ENCODE assay signal across 1 cellular context in the genomic region with DNA sequence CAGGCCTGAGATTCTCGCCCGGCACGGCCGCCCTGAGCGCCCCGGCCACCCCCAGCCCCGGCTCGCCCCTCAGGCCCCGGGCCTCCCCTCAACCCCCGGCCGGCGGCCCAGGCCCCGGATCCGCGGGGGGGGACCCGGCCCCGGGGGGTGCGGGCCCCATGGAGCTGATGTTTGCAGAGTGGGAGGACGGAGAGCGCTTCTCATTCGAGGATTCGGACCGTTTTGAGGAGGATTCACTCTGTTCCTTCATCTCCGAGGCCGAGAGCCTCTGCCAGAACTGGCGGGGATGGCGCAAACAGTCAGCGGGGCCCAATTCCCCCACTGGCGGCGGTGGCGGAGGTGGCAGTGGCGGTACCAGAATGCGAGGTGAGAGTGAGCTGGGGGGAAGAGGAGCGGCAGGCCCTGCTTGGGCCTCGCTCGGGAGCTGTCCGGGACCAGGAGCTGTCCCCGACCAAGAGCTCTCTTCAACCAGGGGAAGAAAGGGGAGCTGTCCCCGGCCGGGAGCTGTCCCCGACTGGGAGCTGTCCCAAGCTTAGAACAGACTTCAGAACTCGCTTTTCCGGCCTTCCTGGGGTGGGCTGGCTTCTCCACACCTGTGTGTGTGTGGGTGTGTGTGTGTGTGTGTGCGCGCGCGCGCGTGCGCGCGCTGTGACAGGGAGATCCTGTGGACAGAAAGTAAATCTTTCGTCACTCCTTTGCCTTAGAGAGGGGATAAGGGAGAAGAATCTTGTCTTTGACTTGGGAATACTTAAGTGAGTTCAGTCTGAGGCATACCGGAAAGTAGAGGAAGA.
TF ChIP-seq lines count a peak whose summit lies in the region.

No MANE protein-coding gene starts in this region.

TF ChIP-seq in GM12878, 131 proteins besides CTCF, POLR2A, EP300 and RAD21 (continued from another document):
- TF ChIP-seq, protein P1, sequence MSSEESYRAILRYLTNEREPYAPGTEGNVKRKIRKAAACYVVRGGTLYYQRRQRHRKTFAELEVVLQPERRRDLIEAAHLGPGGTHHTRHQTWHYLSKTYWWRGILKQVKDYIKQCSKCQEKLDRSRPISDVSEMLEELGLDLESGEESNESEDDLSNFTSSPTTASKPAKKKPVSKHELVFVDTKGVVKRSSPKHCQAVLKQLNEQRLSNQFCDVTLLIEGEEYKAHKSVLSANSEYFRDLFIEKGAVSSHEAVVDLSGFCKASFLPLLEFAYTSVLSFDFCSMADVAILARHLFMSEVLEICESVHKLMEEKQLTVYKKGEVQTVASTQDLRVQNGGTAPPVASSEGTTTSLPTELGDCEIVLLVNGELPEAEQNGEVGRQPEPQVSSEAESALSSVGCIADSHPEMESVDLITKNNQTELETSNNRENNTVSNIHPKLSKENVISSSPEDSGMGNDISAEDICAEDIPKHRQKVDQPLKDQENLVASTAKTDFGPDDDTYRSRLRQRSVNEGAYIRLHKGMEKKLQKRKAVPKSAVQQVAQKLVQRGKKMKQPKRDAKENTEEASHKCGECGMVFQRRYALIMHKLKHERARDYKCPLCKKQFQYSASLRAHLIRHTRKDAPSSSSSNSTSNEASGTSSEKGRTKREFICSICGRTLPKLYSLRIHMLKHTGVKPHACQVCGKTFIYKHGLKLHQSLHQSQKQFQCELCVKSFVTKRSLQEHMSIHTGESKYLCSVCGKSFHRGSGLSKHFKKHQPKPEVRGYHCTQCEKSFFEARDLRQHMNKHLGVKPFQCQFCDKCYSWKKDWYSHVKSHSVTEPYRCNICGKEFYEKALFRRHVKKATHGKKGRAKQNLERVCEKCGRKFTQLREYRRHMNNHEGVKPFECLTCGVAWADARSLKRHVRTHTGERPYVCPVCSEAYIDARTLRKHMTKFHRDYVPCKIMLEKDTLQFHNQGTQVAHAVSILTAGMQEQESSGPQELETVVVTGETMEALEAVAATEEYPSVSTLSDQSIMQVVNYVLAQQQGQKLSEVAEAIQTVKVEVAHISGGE (CRISPR knock-in tag; IDR thresholded peaks at IDR 0.05): no peak
- TF ChIP-seq LARP7 (IDR thresholded peaks at IDR 0.05): no peak
- no peak for TF ChIP-seq RCOR1 (conservative IDR thresholded peaks at IDR 0.05; ENCODE audit: low read depth, low read length)
- TF ChIP-seq SUPT20H (IDR thresholded peaks at IDR 0.05; ENCODE audit: borderline replicate concordance, control insufficient read depth, low read depth, low read length): no peak
- no peak for TF ChIP-seq MYB (IDR thresholded peaks at IDR 0.05; ENCODE audit: borderline replicate concordance, low read depth, low read length)
- TF ChIP-seq CHD2 (IDR thresholded peaks at IDR 0.05; ENCODE audit: borderline replicate concordance, low read depth, low read length): no peak
- TF ChIP-seq SMARCA5 (IDR thresholded peaks at IDR 0.05): no peak
- TF ChIP-seq, protein P2, sequence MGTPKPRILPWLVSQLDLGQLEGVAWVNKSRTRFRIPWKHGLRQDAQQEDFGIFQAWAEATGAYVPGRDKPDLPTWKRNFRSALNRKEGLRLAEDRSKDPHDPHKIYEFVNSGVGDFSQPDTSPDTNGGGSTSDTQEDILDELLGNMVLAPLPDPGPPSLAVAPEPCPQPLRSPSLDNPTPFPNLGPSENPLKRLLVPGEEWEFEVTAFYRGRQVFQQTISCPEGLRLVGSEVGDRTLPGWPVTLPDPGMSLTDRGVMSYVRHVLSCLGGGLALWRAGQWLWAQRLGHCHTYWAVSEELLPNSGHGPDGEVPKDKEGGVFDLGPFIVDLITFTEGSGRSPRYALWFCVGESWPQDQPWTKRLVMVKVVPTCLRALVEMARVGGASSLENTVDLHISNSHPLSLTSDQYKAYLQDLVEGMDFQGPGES (IDR thresholded peaks at IDR 0.05): no peak
- no peak for TF ChIP-seq HDAC2 (IDR thresholded peaks at IDR 0.05)
- TF ChIP-seq ASH2L (IDR thresholded peaks at IDR 0.05; ENCODE audit: borderline replicate concordance, low read depth): 0 out of 2 replicates have a peak, but pooled peaks have one; percentile 47
- no peak for TF ChIP-seq PAX8 (IDR thresholded peaks at IDR 0.05)
- no peak for TF ChIP-seq CUX1 (IDR thresholded peaks at IDR 0.05; ENCODE audit: insufficient replicate concordance, low read depth, low read length)
- no peak for TF ChIP-seq POLR2AphosphoS2 (IDR thresholded peaks at IDR 0.05; ENCODE audit: low read depth, low read length)
- no peak for TF ChIP-seq POLR2AphosphoS5 (IDR thresholded peaks at IDR 0.05; ENCODE audit: low read length)
- no peak for TF ChIP-seq EZH2 (IDR thresholded peaks at IDR 0.05; ENCODE audit: borderline replicate concordance, control insufficient read depth, low read depth, low read length)
- TF ChIP-seq RB1 (IDR thresholded peaks at IDR 0.05; ENCODE audit: borderline replicate concordance): no peak
- no peak for TF ChIP-seq MTA3 (IDR thresholded peaks at IDR 0.05; ENCODE audit: borderline replicate concordance, low read length)
- TF ChIP-seq, protein P3, sequence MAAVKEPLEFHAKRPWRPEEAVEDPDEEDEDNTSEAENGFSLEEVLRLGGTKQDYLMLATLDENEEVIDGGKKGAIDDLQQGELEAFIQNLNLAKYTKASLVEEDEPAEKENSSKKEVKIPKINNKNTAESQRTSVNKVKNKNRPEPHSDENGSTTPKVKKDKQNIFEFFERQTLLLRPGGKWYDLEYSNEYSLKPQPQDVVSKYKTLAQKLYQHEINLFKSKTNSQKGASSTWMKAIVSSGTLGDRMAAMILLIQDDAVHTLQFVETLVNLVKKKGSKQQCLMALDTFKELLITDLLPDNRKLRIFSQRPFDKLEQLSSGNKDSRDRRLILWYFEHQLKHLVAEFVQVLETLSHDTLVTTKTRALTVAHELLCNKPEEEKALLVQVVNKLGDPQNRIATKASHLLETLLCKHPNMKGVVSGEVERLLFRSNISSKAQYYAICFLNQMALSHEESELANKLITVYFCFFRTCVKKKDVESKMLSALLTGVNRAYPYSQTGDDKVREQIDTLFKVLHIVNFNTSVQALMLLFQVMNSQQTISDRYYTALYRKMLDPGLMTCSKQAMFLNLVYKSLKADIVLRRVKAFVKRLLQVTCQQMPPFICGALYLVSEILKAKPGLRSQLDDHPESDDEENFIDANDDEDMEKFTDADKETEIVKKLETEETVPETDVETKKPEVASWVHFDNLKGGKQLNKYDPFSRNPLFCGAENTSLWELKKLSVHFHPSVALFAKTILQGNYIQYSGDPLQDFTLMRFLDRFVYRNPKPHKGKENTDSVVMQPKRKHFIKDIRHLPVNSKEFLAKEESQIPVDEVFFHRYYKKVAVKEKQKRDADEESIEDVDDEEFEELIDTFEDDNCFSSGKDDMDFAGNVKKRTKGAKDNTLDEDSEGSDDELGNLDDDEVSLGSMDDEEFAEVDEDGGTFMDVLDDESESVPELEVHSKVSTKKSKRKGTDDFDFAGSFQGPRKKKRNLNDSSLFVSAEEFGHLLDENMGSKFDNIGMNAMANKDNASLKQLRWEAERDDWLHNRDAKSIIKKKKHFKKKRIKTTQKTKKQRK (IDR thresholded peaks at IDR 0.05; ENCODE audit: low read depth, low read length): no peak
- 0 out of 2 replicates have a peak, but pooled peaks have one; percentile 11 for TF ChIP-seq PML (IDR thresholded peaks at IDR 0.05; ENCODE audit: low read length)
- no peak for TF ChIP-seq SREBF2 (IDR thresholded peaks at IDR 0.05; ENCODE audit: low read length)
- TF ChIP-seq SREBF1 (IDR thresholded peaks at IDR 0.05; ENCODE audit: low read length): 0 out of 2 replicates have a peak, but pooled peaks have one; percentile 14
- TF ChIP-seq ZBTB40 (IDR thresholded peaks at IDR 0.05; ENCODE audit: borderline replicate concordance): 0 out of 2 replicates have a peak, but pooled peaks have one; percentile 11
- TF ChIP-seq IRF4 (IDR thresholded peaks at IDR 0.05; ENCODE audit: low read depth, low read length): no peak
- TF ChIP-seq, protein P4, sequence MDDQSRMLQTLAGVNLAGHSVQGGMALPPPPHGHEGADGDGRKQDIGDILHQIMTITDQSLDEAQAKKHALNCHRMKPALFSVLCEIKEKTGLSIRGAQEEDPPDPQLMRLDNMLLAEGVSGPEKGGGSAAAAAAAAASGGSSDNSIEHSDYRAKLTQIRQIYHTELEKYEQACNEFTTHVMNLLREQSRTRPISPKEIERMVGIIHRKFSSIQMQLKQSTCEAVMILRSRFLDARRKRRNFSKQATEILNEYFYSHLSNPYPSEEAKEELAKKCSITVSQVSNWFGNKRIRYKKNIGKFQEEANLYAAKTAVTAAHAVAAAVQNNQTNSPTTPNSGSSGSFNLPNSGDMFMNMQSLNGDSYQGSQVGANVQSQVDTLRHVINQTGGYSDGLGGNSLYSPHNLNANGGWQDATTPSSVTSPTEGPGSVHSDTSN (IDR thresholded peaks at IDR 0.05; ENCODE audit: insufficient replicate concordance, low read depth, low read length): no peak
- TF ChIP-seq ZBTB4 (CRISPR knock-in tag; IDR thresholded peaks at IDR 0.05): no peak
- TF ChIP-seq SMAD5 (IDR thresholded peaks at IDR 0.05; ENCODE audit: low read depth): no peak
- TF ChIP-seq KLF5 (IDR thresholded peaks at IDR 0.05; ENCODE audit: partially characterized antibody): no peak
